ENCODE assay signal across 9 cellular contexts in genomic region chr22:37777122-37777687, GRCh38. TPM values are rescaled to one million over a fixed set of nuclear protein-coding genes. Genes with fewer than 3 reads are reported as not detected.
DNase-seq lines count a peak whose midpoint lies in the region; ATAC-seq and TF ChIP-seq lines count a peak whose summit lies in the region.
"Had no signal": no experiment of that assay in that cellular context is flagged by ENCODE, and none has a peak within 500 bp of the region (broad histone marks: within the 10 kb centered on the region; RNA-seq: fewer than 3 reads in every experiment).

No MANE protein-coding gene starts in this region.

- ATAC-seq in body of pancreas (peak; percentile 96), naive B cell (ENCODE audit: low read depth in 2 of 2) (peak; percentile 46 to 61), HG03469 (IDR thresholded peaks at IDR 0.05; ENCODE audit: unreplicated experiment) (no peak)
- no peak for ATAC-seq in naive thymus-derived CD8-positive, alpha-beta T cell

- H3K9me3 ChIP-seq in body of pancreas = no peaks in the 10 kb centered on the region
- no peaks in the 10 kb centered on the region for H3K9me3 ChIP-seq in CD8-positive, alpha-beta memory T cell (ENCODE audit: low read length)

- H3K4me1 Mint-ChIP-seq in naive B cell = peaks cover 0 to 5% (median 0%) of the 10 kb centered on the region in 3 donors
- H3K4me1 Mint-ChIP-seq in naive thymus-derived CD8-positive, alpha-beta T cell = peaks cover 0 to 6% (median 3%) of the 10 kb centered on the region in 4 donors
- H3K4me1 Mint-ChIP-seq in CD8-positive, alpha-beta memory T cell = no peaks in the 10 kb centered on the region

- peak overlapping the region in 1 of 6 donors; percentile 22 for H3K27ac Mint-ChIP-seq in naive B cell
- peak overlapping the region in 2 of 10 donors; percentile 34 to 55 for H3K27ac Mint-ChIP-seq in naive thymus-derived CD8-positive, alpha-beta T cell
- no peak overlapping the region for H3K27ac Mint-ChIP-seq in CD8-positive, alpha-beta memory T cell

- peaks cover 0 to 5% of the 10 kb centered on the region in 2 donors for H3K36me3 Mint-ChIP-seq in naive B cell
- H3K36me3 Mint-ChIP-seq in naive thymus-derived CD8-positive, alpha-beta T cell = peaks cover 0 to 11% (median 3%) of the 10 kb centered on the region in 3 donors
- peaks cover 0 to 18% (median 4%) of the 10 kb centered on the region in 3 donors for H3K36me3 Mint-ChIP-seq in CD8-positive, alpha-beta memory T cell

- H3K36me3 ChIP-seq in body of pancreas (replicated peaks in 1 of 2; ENCODE audit: insufficient read depth in 1 of 2, low read depth in 2 of 2) = peaks cover 0 to 6% of the 10 kb centered on the region in 2 donors
- H3K36me3 ChIP-seq in CD8-positive, alpha-beta memory T cell (ENCODE audit: insufficient read depth, low read length) = no peaks in the 10 kb centered on the region

- H3K4me1 ChIP-seq in body of pancreas = peaks cover 15% of the 10 kb centered on the region
- H3K4me1 ChIP-seq in CD8-positive, alpha-beta memory T cell (ENCODE audit: insufficient read depth, low read length) = no peaks in the 10 kb centered on the region

- H3K27me3 Mint-ChIP-seq in naive B cell = no peaks in the 10 kb centered on the region
- H3K27me3 Mint-ChIP-seq in naive thymus-derived CD8-positive, alpha-beta T cell = no peaks in the 10 kb centered on the region
- H3K27me3 Mint-ChIP-seq in CD8-positive, alpha-beta memory T cell = peaks cover 0 to 2% of the 10 kb centered on the region in 2 donors

- no peak for TF ChIP-seq CTCF in body of pancreas (IDR thresholded peaks at IDR 0.05)

- H3K9me3 Mint-ChIP-seq in naive B cell = no peaks in the 10 kb centered on the region
- H3K9me3 Mint-ChIP-seq in naive thymus-derived CD8-positive, alpha-beta T cell = no peaks in the 10 kb centered on the region
- H3K9me3 Mint-ChIP-seq in CD8-positive, alpha-beta memory T cell = no peaks in the 10 kb centered on the region

- POLR2A ChIA-PET in naive thymus-derived CD8-positive, alpha-beta T cell (lab: Charles Lee) = interaction anchor here (0.7 kb wide), 1 partner anchor 1694 kb away, joined by 4 read pairs; no protein-coding TSS in a partner anchor
- POLR2A ChIA-PET in CD8-positive, alpha-beta memory T cell (lab: Charles Lee) = interaction anchor here (0.7 kb wide), 1 partner anchor 292 kb away, joined by 4 read pairs; no protein-coding TSS in a partner anchor

- DNase-seq in ELF-1 (ENCODE audit: low read depth, low spot score) (peak; percentile 84), HK-2 (ENCODE audit: unreplicated experiment) (peak; percentile 90), body of pancreas (peak; percentile 86 to 92 (median 90)), naive B cell (no peak)
- no peak for DNase-seq in central memory CD4-positive, alpha-beta T cell
- no peak for DNase-seq in naive thymus-derived CD8-positive, alpha-beta T cell
- no peak for DNase-seq in CD8-positive, alpha-beta memory T cell

- H3K27me3 ChIP-seq in body of pancreas = no peaks in the 10 kb centered on the region
- H3K27me3 ChIP-seq in CD8-positive, alpha-beta memory T cell (ENCODE audit: insufficient read depth, low read length, poor library complexity, severe bottlenecking) = no peaks in the 10 kb centered on the region

- no peak overlapping the region for H3K4me3 ChIP-seq in body of pancreas
- H3K4me3 ChIP-seq in CD8-positive, alpha-beta memory T cell (ENCODE audit: low read length) = no peak overlapping the region

- CTCF ChIA-PET in CD8-positive, alpha-beta memory T cell (lab: Charles Lee) = no interaction called here

- intact Hi-C loops in body of pancreas (cut with DNase I) = no loop called here

- peak overlapping the region; percentile 62 to 82 (median 72) for H3K27ac ChIP-seq in body of pancreas
- no peak overlapping the region for H3K27ac ChIP-seq in CD8-positive, alpha-beta memory T cell (ENCODE audit: low read depth, low read length)

- H3K4me3 Mint-ChIP-seq in naive B cell = no peak overlapping the region
- no peak overlapping the region for H3K4me3 Mint-ChIP-seq in naive thymus-derived CD8-positive, alpha-beta T cell
- no peak overlapping the region for H3K4me3 Mint-ChIP-seq in CD8-positive, alpha-beta memory T cell

- WGBS in body of pancreas, 2 donors = 18 to 28% methylated on average over 11 of the region's 11 CpGs

- no peak for TF ChIP-seq POLR2A in body of pancreas (IDR thresholded peaks at IDR 0.05)

RNA-seq across cellular contexts. Expression of gene GCAT, which starts 30.5 kb away (rescaled TPM):
- 10 to 100 TPM; 31.6 to 42.5 TPM for total RNA-seq in body of pancreas
- polyA plus RNA-seq in naive B cell (ENCODE audit: low read depth in 6 of 6) = not detected
- 1 to 10 TPM; 1.8 to 2.3 TPM for total RNA-seq in naive thymus-derived CD8-positive, alpha-beta T cell
- polyA plus RNA-seq in naive thymus-derived CD8-positive, alpha-beta T cell = 1 to 10 TPM; 4.0 to 7.6 (median 7.1) TPM
- total RNA-seq in CD8-positive, alpha-beta memory T cell = 10 to 100 TPM in 1 of 2 experiments, 1 to 10 TPM in 1; 9.3 to 10.0 TPM
- polyA plus RNA-seq in CD8-positive, alpha-beta memory T cell = 1.6 TPM

RNA-seq across cellular contexts. Expression of gene GALR3, which starts 46.0 kb away (rescaled TPM):
- total RNA-seq in body of pancreas = not detected
- polyA plus RNA-seq in naive B cell (ENCODE audit: low read depth in 6 of 6) = not detected
- not detected for total RNA-seq in naive thymus-derived CD8-positive, alpha-beta T cell
- polyA plus RNA-seq in naive thymus-derived CD8-positive, alpha-beta T cell = not detected
- not detected for total RNA-seq in CD8-positive, alpha-beta memory T cell
- polyA plus RNA-seq in CD8-positive, alpha-beta memory T cell = not detected
- total RNA-seq: temporal lobe had no signal

Comparison
In these comparisons a context has a peak if more than half of its experiments do, and no peak if none do; other contexts are left out.
1. DNase-seq: peak in ELF-1 (single experiment), HK-2 (single experiment) and body of pancreas (4 of 4); none in naive B cell (single experiment), central memory CD4-positive, alpha-beta T cell (single experiment), naive thymus-derived CD8-positive, alpha-beta T cell (0 of 10) and CD8-positive, alpha-beta memory T cell (0 of 5).
2. ATAC-seq: peak in body of pancreas (single experiment) and naive B cell (2 of 2); none in naive thymus-derived CD8-positive, alpha-beta T cell (0 of 2) and HG03469 (single experiment).